ENCODE assay signal across 9 cellular contexts in the genomic region with DNA sequence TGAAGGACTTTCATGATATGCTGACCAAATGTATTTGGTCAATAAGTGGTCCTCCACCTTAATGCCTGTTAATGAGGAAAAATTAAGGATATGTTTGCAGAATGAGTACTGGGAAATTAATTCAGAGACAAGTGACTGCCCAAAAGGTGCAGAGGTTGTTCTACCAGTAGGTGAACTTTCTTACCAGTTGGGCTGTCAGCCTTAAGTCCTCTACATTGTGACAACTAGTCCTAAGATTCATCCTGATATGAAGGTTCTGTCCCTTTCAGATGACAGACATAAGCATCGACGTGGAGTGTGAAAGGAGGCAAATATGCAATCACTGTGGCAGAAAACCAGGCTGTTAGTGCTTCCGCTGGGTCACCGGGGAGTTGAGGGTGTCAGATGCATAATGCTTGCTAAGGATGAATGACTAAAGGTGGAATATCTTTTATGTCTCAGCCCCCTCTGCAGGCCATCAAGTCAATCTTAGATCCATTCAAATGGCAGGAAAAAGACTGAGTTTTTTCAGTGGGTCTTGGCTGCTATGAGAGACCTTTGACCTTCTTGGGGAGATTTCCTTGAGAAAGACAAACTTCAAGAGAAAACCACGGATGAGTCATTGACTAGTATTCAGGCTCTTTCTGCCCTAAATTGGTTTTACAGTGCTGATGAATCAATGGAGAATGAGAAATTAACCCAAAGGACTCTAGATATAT.
DNase-seq lines count a peak whose midpoint lies in the region; ATAC-seq and TF ChIP-seq lines count a peak whose summit lies in the region.
"Had no signal": no experiment of that assay in that cellular context is flagged by ENCODE, and none has a peak within 500 bp of the region (broad histone marks: within the 10 kb centered on the region; RNA-seq: fewer than 3 reads in every experiment).

No MANE protein-coding gene starts in this region.

- H3K9me3 ChIP-seq in RWPE2 (ENCODE audit: severe bottlenecking), result no peaks in the 10 kb centered on the region

- ATAC-seq in GM19351 (IDR thresholded peaks at IDR 0.05; ENCODE audit: unreplicated experiment) (peak; percentile 79), HG03521 (IDR thresholded peaks at IDR 0.05; ENCODE audit: unreplicated experiment) (peak; percentile 83), RWPE2 (ENCODE audit: low read depth) (peak; percentile 88)

- H3K27ac ChIP-seq in RWPE2 (ENCODE audit: poor library complexity, severe bottlenecking), result peak overlapping the region; percentile 14
- H3K27ac ChIP-seq: SK-N-MC had no signal

- H3K4me1 ChIP-seq in RWPE2 (ENCODE audit: insufficient read depth, poor library complexity, severe bottlenecking), result peaks cover 6% of the 10 kb centered on the region

- no peak overlapping the region for H3K4me3 ChIP-seq in RWPE2 (ENCODE audit: severe bottlenecking)
- H3K4me3 ChIP-seq: SK-N-MC had no signal

- peak; percentile 22 for DNase-seq in D341Med (ENCODE audit: low spot score)
- no peak for DNase-seq in RWPE2 (ENCODE audit: low spot score)
- DNase-seq in iPS-NIHi11 (ENCODE audit: low spot score), result peak; percentile 42
- DNase-seq in SKM-1 (lab: John Stamatoyannopoulos, UW; ENCODE audit: unreplicated experiment), result no peak
- DNase-seq in DMS114 treated with DMSO at 0.1 percent for 48 hours (lab: John Stamatoyannopoulos, UW; ENCODE audit: unreplicated experiment), result no peak
- DNase-seq in erythroblast (lab: John Stamatoyannopoulos, UW), result no peak

- peak; percentile 54 for TF ChIP-seq CTCF in RWPE2 (IDR thresholded peaks at IDR 0.05; ENCODE audit: poor library complexity, severe bottlenecking)

- no peaks in the 10 kb centered on the region for H3K27me3 ChIP-seq in RWPE2 (ENCODE audit: insufficient read depth, poor library complexity, severe bottlenecking)

- no peaks in the 10 kb centered on the region for H3K36me3 ChIP-seq in RWPE2 (ENCODE audit: low read depth)

- no peak for TF ChIP-seq POLR2A in erythroblast (IDR thresholded peaks at IDR 0.05; ENCODE audit: low read length)

Comparison
In these comparisons a context has a peak if more than half of its experiments do, and no peak if none do; other contexts are left out.
1. DNase-seq: peak in D341Med (single experiment) and iPS-NIHi11 (single experiment); none in RWPE2 (single experiment), SKM-1 (single experiment), DMS114 treated with DMSO at 0.1 percent for 48 hours (single experiment) and erythroblast (0 of 2).
2. Peak in every context shown above with its lines, with median percentiles within 50 percentile points of each other: ATAC-seq.